8 cellular contexts compared by ENCODE assay signal in genomic region chr9:32525506-32525905, GRCh38. TPM values are rescaled to one million over a fixed set of nuclear protein-coding genes. Genes with fewer than 3 reads are reported as not detected.
DNase-seq lines count a peak whose midpoint lies in the region; ATAC-seq and TF ChIP-seq lines count a peak whose summit lies in the region.

No MANE protein-coding gene starts in this region.

- no peaks in the 10 kb centered on the region for H3K79me2 ChIP-seq in smooth muscle cell (ENCODE audit: low read depth)

- H3K9me3 Mint-ChIP-seq in IgD-negative memory B cell = peaks cover 0 to 6% (median 4%) of the 10 kb centered on the region in 3 donors

- H3K9ac ChIP-seq in iPS-15b (ENCODE audit: low read depth, low read length) (peak overlapping the region; percentile 71), smooth muscle cell (ENCODE audit: low read depth) (no peak overlapping the region)

- no peaks in the 10 kb centered on the region for H3K9me3 ChIP-seq in adrenal gland (replicated peaks in 1 of 3)
- H3K9me3 ChIP-seq in iPS-15b (ENCODE audit: control insufficient read depth, insufficient read depth, low read length) = no peaks in the 10 kb centered on the region
- H3K9me3 ChIP-seq in smooth muscle cell (replicated peaks; ENCODE audit: low read depth) = no peaks in the 10 kb centered on the region

- H3K27me3 Mint-ChIP-seq in IgD-negative memory B cell = no peaks in the 10 kb centered on the region

- no peaks in the 10 kb centered on the region for H3K36me3 Mint-ChIP-seq in IgD-negative memory B cell

- H3K36me3 ChIP-seq in adrenal gland (replicated peaks in 1 of 2) (no peaks in the 10 kb centered on the region), iPS-15b (ENCODE audit: control insufficient read depth, insufficient read depth, low read length) (no peaks in the 10 kb centered on the region), smooth muscle cell (ENCODE audit: low read depth) (no peaks in the 10 kb centered on the region)

- peak overlapping the region; percentile 83 for H2AFZ ChIP-seq in smooth muscle cell (ENCODE audit: low read depth)

- intact Hi-C loops in adrenal gland (cut with DNase I) = no loop called here

- H3K4me1 ChIP-seq in adrenal gland (replicated peaks in 1 of 2) = peaks cover 5 to 20% of the 10 kb centered on the region in 2 donors
- no peaks in the 10 kb centered on the region for H3K4me1 ChIP-seq in iPS-15b (ENCODE audit: control insufficient read depth, insufficient read depth, low read length)
- H3K4me1 ChIP-seq in smooth muscle cell (ENCODE audit: low read depth) = peaks cover 8% of the 10 kb centered on the region

- 4 to 10% (median 8%) methylated on average over 7 of the region's 7 CpGs for WGBS in adrenal gland, 4 donors
- 61% methylated on average over 7 of the region's 7 CpGs for WGBS in smooth muscle cell (ENCODE audit: low lambda C conversion rate)

- H3K4me3 ChIP-seq in adrenal gland (peak overlapping the region; percentile 5 to 90 (median 70)), iPS-15b (ENCODE audit: low read depth, low read length) (peak overlapping the region; percentile 73), smooth muscle cell (peak overlapping the region; percentile 82)

- H3K27ac ChIP-seq in adrenal gland (peak overlapping the region; percentile 40 to 90 (median 86)), smooth muscle cell (ENCODE audit: low read depth) (peak overlapping the region; percentile 39)

- peak overlapping the region; percentile 76 to 96 (median 87) for H3K27ac Mint-ChIP-seq in IgD-negative memory B cell

- no peak for TF ChIP-seq POLR2A in adrenal gland (IDR thresholded peaks at IDR 0.05)

- DNase-seq in A172 (ENCODE audit: low spot score) (peak; percentile 26), adrenal gland (no peak), smooth muscle cell (lab: John Stamatoyannopoulos, UW; ENCODE audit: unreplicated experiment) (no peak), NCI-H82 treated with DMSO at 0.1 percent for 48 hours (lab: John Stamatoyannopoulos, UW; ENCODE audit: unreplicated experiment) (no peak), GOT3 (lab: John Stamatoyannopoulos, UW) (no peak)

- peak overlapping the region; percentile 92 to 98 (median 96) for H3K4me3 Mint-ChIP-seq in IgD-negative memory B cell

- TF ChIP-seq CTCF in adrenal gland (IDR thresholded peaks at IDR 0.05) (no peak), smooth muscle cell (IDR thresholded peaks at IDR 0.05; ENCODE audit: borderline replicate concordance, insufficient read depth, poor library complexity, severe bottlenecking) (no peak)

- H3K4me2 ChIP-seq in smooth muscle cell = peak overlapping the region; percentile 92

- no peaks in the 10 kb centered on the region for H3F3A ChIP-seq in smooth muscle cell (ENCODE audit: low read depth)

- H3K27me3 ChIP-seq in adrenal gland (no peaks in the 10 kb centered on the region), iPS-15b (ENCODE audit: control insufficient read depth, insufficient read depth, low read length) (no peaks in the 10 kb centered on the region), smooth muscle cell (ENCODE audit: low read depth) (no peaks in the 10 kb centered on the region)

- peaks cover 30 to 46% (median 40%) of the 10 kb centered on the region in 3 donors for H3K4me1 Mint-ChIP-seq in IgD-negative memory B cell

- no peaks in the 10 kb centered on the region for H4K20me1 ChIP-seq in smooth muscle cell (ENCODE audit: low read depth)

- peak; percentile 17 for ATAC-seq in GM18909 (IDR thresholded peaks at IDR 0.05; ENCODE audit: poor library complexity, unreplicated experiment)

RNA-seq across cellular contexts. Expression of gene RIGI, which starts 0.5 kb away (rescaled TPM):
- 9.2 and 10.6 TPM in 2 replicates for total RNA-seq in A172 (2014; rRNA removed; shearing (Covaris generic))
- polyA plus RNA-seq in IgD-negative memory B cell (16.9 TPM), adrenal gland (10 to 100 TPM in 1 of 3 donors, 1 to 10 TPM in 2; 4.4 to 10.9 (median 4.8) TPM), smooth muscle cell (1.8 and 2.3 TPM in 2 replicates)
- total RNA-seq in adrenal gland (10 to 100 TPM in 2 of 8 donors, 1 to 10 TPM in 6; 6.3 to 13.2 (median 7.9) TPM), smooth muscle cell (4.0 and 6.8 TPM in 2 replicates)

RNA-seq across cellular contexts. Expression of gene SMIM27, which starts 26.6 kb away (rescaled TPM):
- 1.2 and 3.1 TPM in 2 replicates for total RNA-seq in A172 (2014; rRNA removed; shearing (Covaris generic))
- polyA plus RNA-seq in IgD-negative memory B cell (103 TPM), adrenal gland (10 to 100 TPM; 16.4 to 17.4 (median 17.2) TPM), smooth muscle cell (36.6 and 38.9 TPM in 2 replicates)
- total RNA-seq in adrenal gland (10 to 100 TPM in 5 of 8 donors, 1 to 10 TPM in 3; 2.6 to 34.3 (median 18.3) TPM), smooth muscle cell (2.9 and 3.5 TPM in 2 replicates)

RNA-seq across cellular contexts. Expression of gene TOPORS, which starts 26.9 kb away (rescaled TPM):
- 18.3 and 21.8 TPM in 2 replicates for total RNA-seq in A172 (2014; rRNA removed; shearing (Covaris generic))
- polyA plus RNA-seq in IgD-negative memory B cell (21.4 TPM), adrenal gland (10 to 100 TPM in 1 of 3 donors, 1 to 10 TPM in 2; 7.6 to 24.7 (median 9.8) TPM), smooth muscle cell (13.9 and 14.2 TPM in 2 replicates)
- total RNA-seq in adrenal gland (10 to 100 TPM; 12.5 to 20.9 (median 15.9) TPM), smooth muscle cell (25.3 and 34.1 TPM in 2 replicates)

RNA-seq across cellular contexts. Expression of gene NDUFB6, which starts 47.5 kb away (rescaled TPM):
- 119 and 135 TPM in 2 replicates for total RNA-seq in A172 (2014; rRNA removed; shearing (Covaris generic))
- 62.6 TPM for polyA plus RNA-seq in IgD-negative memory B cell
- 10 to 100 TPM; 30.5 to 76.9 (median 54.1) TPM for total RNA-seq in adrenal gland
- 10 to 100 TPM; 23.2 to 32.4 (median 31.1) TPM for polyA plus RNA-seq in adrenal gland
- total RNA-seq in smooth muscle cell = 114 and 172 TPM in 2 replicates
- polyA plus RNA-seq in smooth muscle cell = 149 and 162 TPM in 2 replicates
